In the genomic region with DNA sequence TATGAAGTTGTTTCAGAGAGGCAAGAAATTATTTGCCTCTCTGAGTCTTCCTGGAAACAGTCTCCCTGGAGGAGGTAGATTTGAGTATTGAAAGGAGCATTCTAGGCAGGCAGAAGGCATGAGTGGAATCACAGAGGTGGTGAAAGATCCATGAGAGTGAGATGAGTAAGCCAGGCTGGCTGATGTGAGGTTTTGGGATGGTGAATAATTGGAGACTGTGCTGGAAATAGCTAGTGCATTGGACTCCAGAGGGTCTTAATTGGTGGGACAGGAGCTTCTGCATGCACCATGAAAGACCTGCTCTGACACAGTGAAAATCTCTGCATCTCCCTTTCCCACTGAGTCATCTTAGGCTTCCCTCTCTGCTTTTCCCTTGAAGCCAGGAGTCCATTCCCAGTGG, we compare ENCODE assay signal across 10 cellular contexts. TPM values are rescaled to one million over a fixed set of nuclear protein-coding genes. Genes with fewer than 3 reads are reported as not detected.
DNase-seq lines count a peak whose midpoint lies in the region; ATAC-seq lines count a peak whose summit lies in the region.
"Had no signal": no experiment of that assay in that cellular context is flagged by ENCODE, and none has a peak within 500 bp of the region (broad histone marks: within the 10 kb centered on the region; RNA-seq: fewer than 3 reads in every experiment).

No MANE protein-coding gene starts in this region.

- POLR2A ChIA-PET in activated CD4-positive, alpha-beta memory T cell treated with anti-CD3 and anti-CD28 coated beads, Interleukin-2, amount 10 ng/mL, durations not matched to agents 7 days and 5 days (lab: Charles Lee) = interaction anchor here (0.6 to 7.2 kb wide), 14 partner anchors 8 to 81 kb away, joined by 3 to 95 read pairs (median 6); partner anchors contain the start of gene CDC42EP3

- H3K4me3 Mint-ChIP-seq in activated CD8-positive, alpha-beta memory T cell treated with anti-CD3 and anti-CD28 coated beads, Interleukin-2, amount 10 ng/mL, durations not matched to agents 7 days and 5 days = peak overlapping the region; percentile 49
- no peak overlapping the region for H3K4me3 Mint-ChIP-seq in activated CD4-positive, alpha-beta memory T cell treated with anti-CD3 and anti-CD28 coated beads, Interleukin-2, amount 10 ng/mL, durations not matched to agents 7 days and 5 days

- no peak overlapping the region for H3K9ac ChIP-seq in stomach smooth muscle (ENCODE audit: low read length in 2 of 2)

- no peak for DNase-seq in activated CD8-positive, alpha-beta memory T cell treated with anti-CD3 and anti-CD28 coated beads, Interleukin-2, amount 10 ng/mL, durations not matched to agents 7 days and 5 days
- no peak for DNase-seq in activated CD8-positive, alpha-beta memory T cell treated with anti-CD3 and anti-CD28 coated beads, Interleukin-2, amount 50 U/mL, for 48 hours
- no peak for DNase-seq in activated CD4-positive, alpha-beta memory T cell treated with anti-CD3 and anti-CD28 coated beads, Interleukin-2, amount 10 ng/mL, durations not matched to agents 7 days and 5 days
- DNase-seq in glomerular visceral epithelial cell (ENCODE audit: extremely low spot score) (peak; percentile 37), NCI-H2081 (lab: John Stamatoyannopoulos, UW) (no peak), OCI-M2 (lab: John Stamatoyannopoulos, UW; ENCODE audit: unreplicated experiment) (no peak)
- DNase-seq: NCI-H1048, small intestine had no signal

- no peaks in the 10 kb centered on the region for H3K9me3 Mint-ChIP-seq in activated CD8-positive, alpha-beta memory T cell treated with anti-CD3 and anti-CD28 coated beads, Interleukin-2, amount 10 ng/mL, durations not matched to agents 7 days and 5 days (ENCODE audit: low read depth)
- no peaks in the 10 kb centered on the region for H3K9me3 Mint-ChIP-seq in activated CD4-positive, alpha-beta memory T cell treated with anti-CD3 and anti-CD28 coated beads, Interleukin-2, amount 10 ng/mL, durations not matched to agents 7 days and 5 days

- CTCF ChIA-PET in activated CD8-positive, alpha-beta memory T cell treated with anti-CD3 and anti-CD28 coated beads, Interleukin-2, amount 10 ng/mL, durations not matched to agents 7 days and 5 days (lab: Charles Lee) = interaction anchor here (1.1 to 4.4 kb wide), 8 partner anchors 9 to 87 kb away, joined by 3 to 19 read pairs (median 4); no protein-coding TSS in a partner anchor
- CTCF ChIA-PET in activated CD4-positive, alpha-beta memory T cell treated with anti-CD3 and anti-CD28 coated beads, Interleukin-2, amount 10 ng/mL, durations not matched to agents 7 days and 5 days (lab: Charles Lee) = interaction anchor here (0.7 to 1.8 kb wide), 9 partner anchors 9 to 252 kb away, joined by 3 to 11 read pairs (median 4); no protein-coding TSS in a partner anchor

- no peak for ATAC-seq in activated CD8-positive, alpha-beta memory T cell treated with anti-CD3 and anti-CD28 coated beads, Interleukin-2, amount 10 ng/mL, durations not matched to agents 7 days and 5 days
- ATAC-seq in HG03439 (IDR thresholded peaks at IDR 0.05; ENCODE audit: unreplicated experiment) = no peak

- H3K27me3 ChIP-seq in stomach smooth muscle (ENCODE audit: control insufficient read depth in 1 of 2, insufficient read depth in 2 of 2, low read length in 2 of 2) = no peaks in the 10 kb centered on the region

- H3K4me3 ChIP-seq in stomach smooth muscle (ENCODE audit: low read length in 2 of 2) = no peak overlapping the region

- H3K4me1 Mint-ChIP-seq in activated CD8-positive, alpha-beta memory T cell treated with anti-CD3 and anti-CD28 coated beads, Interleukin-2, amount 10 ng/mL, durations not matched to agents 7 days and 5 days = peaks cover 54% of the 10 kb centered on the region
- peaks cover 54% of the 10 kb centered on the region for H3K4me1 Mint-ChIP-seq in activated CD4-positive, alpha-beta memory T cell treated with anti-CD3 and anti-CD28 coated beads, Interleukin-2, amount 10 ng/mL, durations not matched to agents 7 days and 5 days

- H3K4me1 ChIP-seq in stomach smooth muscle (ENCODE audit: control insufficient read depth, insufficient read depth, low read length) = peaks cover 16% of the 10 kb centered on the region

- H3K9me3 ChIP-seq in stomach smooth muscle (ENCODE audit: control insufficient read depth in 2 of 2, low read length in 2 of 2) = no peaks in the 10 kb centered on the region

- H3K36me3 ChIP-seq in stomach smooth muscle (ENCODE audit: control insufficient read depth in 2 of 2, insufficient read depth in 2 of 2, low read length in 2 of 2) = no peaks in the 10 kb centered on the region

- H3K27ac ChIP-seq in stomach smooth muscle (ENCODE audit: low read length) = peak overlapping the region; percentile 58

- peaks cover 11% of the 10 kb centered on the region for H3K36me3 Mint-ChIP-seq in activated CD8-positive, alpha-beta memory T cell treated with anti-CD3 and anti-CD28 coated beads, Interleukin-2, amount 10 ng/mL, durations not matched to agents 7 days and 5 days
- peaks cover 37% of the 10 kb centered on the region for H3K36me3 Mint-ChIP-seq in activated CD4-positive, alpha-beta memory T cell treated with anti-CD3 and anti-CD28 coated beads, Interleukin-2, amount 10 ng/mL, durations not matched to agents 7 days and 5 days (ENCODE audit: low read depth)

- peak overlapping the region; percentile 88 for H3K27ac Mint-ChIP-seq in activated CD8-positive, alpha-beta memory T cell treated with anti-CD3 and anti-CD28 coated beads, Interleukin-2, amount 10 ng/mL, durations not matched to agents 7 days and 5 days
- H3K27ac Mint-ChIP-seq in activated CD4-positive, alpha-beta memory T cell treated with anti-CD3 and anti-CD28 coated beads, Interleukin-2, amount 10 ng/mL, durations not matched to agents 7 days and 5 days = peak overlapping the region; percentile 91

- no peaks in the 10 kb centered on the region for H3K27me3 Mint-ChIP-seq in activated CD8-positive, alpha-beta memory T cell treated with anti-CD3 and anti-CD28 coated beads, Interleukin-2, amount 10 ng/mL, durations not matched to agents 7 days and 5 days
- H3K27me3 Mint-ChIP-seq in activated CD4-positive, alpha-beta memory T cell treated with anti-CD3 and anti-CD28 coated beads, Interleukin-2, amount 10 ng/mL, durations not matched to agents 7 days and 5 days = no peaks in the 10 kb centered on the region

RNA-seq across cellular contexts. Expression of gene CDC42EP3, which starts 46.3 kb away (rescaled TPM):
- total RNA-seq in activated CD8-positive, alpha-beta memory T cell treated with anti-CD3 and anti-CD28 coated beads, Interleukin-2, amount 10 ng/mL, durations not matched to agents 7 days and 5 days = 10 to 100 TPM; 27.6 to 32.5 TPM
- 10 to 100 TPM; 51.1 to 52.2 TPM for total RNA-seq in activated CD4-positive, alpha-beta memory T cell treated with anti-CD3 and anti-CD28 coated beads, Interleukin-2, amount 10 ng/mL, durations not matched to agents 7 days and 5 days
